In genomic region chr10:76944678-76945077, GRCh38 we compare ENCODE assay signal across 1 cellular context.
TF ChIP-seq lines count a peak whose summit lies in the region.

No MANE protein-coding gene starts in this region.

TF ChIP-seq in H1, 55 proteins besides CTCF, POLR2A, EP300 and RAD21 (continued from another document):
- TF ChIP-seq CHD7 (IDR thresholded peaks at IDR 0.05; ENCODE audit: insufficient replicate concordance, low read length), result no peak
- TF ChIP-seq ASH2L (IDR thresholded peaks at IDR 0.05; ENCODE audit: low read length), result no peak
- no peak for TF ChIP-seq POU5F1 (IDR thresholded peaks at IDR 0.05; ENCODE audit: low read depth, low read length)
- no peak for TF ChIP-seq TAF1 (IDR thresholded peaks at IDR 0.05; ENCODE audit: low read depth, low read length)
- TF ChIP-seq TAF7 (optimal IDR thresholded peaks at IDR 0.05; ENCODE audit: borderline replicate concordance, low read depth, low read length), result no peak
TF ChIP-seq in H1: peak in this region for 0.
